8 cellular contexts compared by ENCODE assay signal in genomic region chr1:44294588-44295007, GRCh38.
DNase-seq lines count a peak whose midpoint lies in the region; ATAC-seq and TF ChIP-seq lines count a peak whose summit lies in the region.

No MANE protein-coding gene starts in this region.

- no peaks in the 10 kb centered on the region for H3K9me2 ChIP-seq in SK-N-SH

- H3F3A ChIP-seq in SK-N-SH (replicated peaks; ENCODE audit: insufficient read depth), result no peaks in the 10 kb centered on the region

- no peak overlapping the region for H3K4me2 ChIP-seq in SK-N-SH

- H3K4me1 ChIP-seq in SK-N-SH (ENCODE audit: control insufficient read depth in 1 of 2, insufficient read depth in 2 of 2, low read depth in 1 of 2, low read length in 1 of 2) (peaks cover 0 to 26% of the 10 kb centered on the region in 2 experiments; a peak in 1 of 4 replicates), suprapubic skin (peaks cover 9% of the 10 kb centered on the region)

- peak overlapping the region in 1 of 2 experiments; percentile 69; a peak in 2 of 4 replicates for H3K27ac ChIP-seq in SK-N-SH (ENCODE audit: low read depth in 2 of 2, low read length in 1 of 2)
- no peak overlapping the region for H3K27ac ChIP-seq in suprapubic skin

- POLR2A ChIA-PET in SK-N-SH (lab: Yijun Ruan, JAX), result no interaction called here

- H3K9me3 ChIP-seq in SK-N-SH, result no peaks in the 10 kb centered on the region
- H3K9me3 ChIP-seq in suprapubic skin, result no peaks in the 10 kb centered on the region

- CTCF ChIA-PET in SK-N-SH (lab: Yijun Ruan, JAX), result interaction anchor here (1.1 to 7.2 kb wide), 11 partner anchors 12 to 81 kb away, joined by 3 to 78 read pairs (median 7); partner anchors contain the start of gene DMAP1

- no peak for TF ChIP-seq POLR2A in suprapubic skin (IDR thresholded peaks at IDR 0.05)

- TF ChIP-seq RAD21 in SK-N-SH (IDR thresholded peaks at IDR 0.05; ENCODE audit: low read length), result peak; percentile 49

- no peaks in the 10 kb centered on the region for H3K27me3 ChIP-seq in SK-N-SH (ENCODE audit: insufficient read depth)
- H3K27me3 ChIP-seq in suprapubic skin, result no peaks in the 10 kb centered on the region

- H3K9ac ChIP-seq in SK-N-SH, result no peak overlapping the region

- no peak overlapping the region for H2AFZ ChIP-seq in SK-N-SH (ENCODE audit: low read depth)

- no peak for DNase-seq in HFF-Myc (ENCODE audit: extremely low read depth, low read depth)
- peak; percentile 41 for DNase-seq in SK-N-SH
- peak; percentile 38 for DNase-seq in hepatic stellate cell (ENCODE audit: low spot score)
- DNase-seq in suprapubic skin (ENCODE audit: low spot score in 2 of 2), result no peak
- no peak for DNase-seq in activated CD4-positive, CD25-positive, alpha-beta regulatory T cell (lab: John Stamatoyannopoulos, UW)
- DNase-seq in stimulated activated naive CD8-positive, alpha-beta T cell treated with anti-CD3 and anti-CD28 coated beads, Interleukin-15, Interleukin-2, amounts not matched to agents 100 U/mL and 50 U/mL, for 24 hours, result no peak

- WGBS in SK-N-SH (ENCODE audit: low lambda C conversion rate), result 74% methylated on average over 4 of the region's 4 CpGs
- 69% methylated on average over 4 of the region's 4 CpGs for WGBS in suprapubic skin

- no peak for ATAC-seq in HG03025 (IDR thresholded peaks at IDR 0.05; ENCODE audit: low FRiP score, unreplicated experiment)
- ATAC-seq in stimulated activated naive CD8-positive, alpha-beta T cell treated with anti-CD3 and anti-CD28 coated beads, Interleukin-15, Interleukin-2, amounts not matched to agents 100 U/mL and 50 U/mL, for 24 hours, result no peak
- ATAC-seq in GM18909 (IDR thresholded peaks at IDR 0.05; ENCODE audit: poor library complexity, unreplicated experiment), result no peak

- H3K36me3 ChIP-seq in SK-N-SH (replicated peaks in 1 of 2; ENCODE audit: control insufficient read depth in 1 of 2, insufficient read depth in 2 of 2, low read length in 1 of 2) (peaks cover 0 to 69% of the 10 kb centered on the region in 2 experiments), suprapubic skin (peaks cover 49% of the 10 kb centered on the region)

- H3K79me2 ChIP-seq in SK-N-SH (ENCODE audit: insufficient read depth), result no peaks in the 10 kb centered on the region

- TF ChIP-seq CTCF in HFF-Myc (IDR thresholded peaks at IDR 0.05; ENCODE audit: low read depth, low read length, missing control alignments) (peak; percentile 28), SK-N-SH (IDR thresholded peaks at IDR 0.05) (peak; percentile 25; the same call in 1 of the 2 replicates), suprapubic skin (IDR thresholded peaks at IDR 0.05) (peak; percentile 16 to 29)

- no peaks in the 10 kb centered on the region for H4K20me1 ChIP-seq in SK-N-SH (ENCODE audit: insufficient read depth)

- H3K4me3 ChIP-seq in HFF-Myc (replicated peaks; ENCODE audit: low read depth, low read length) (no peak overlapping the region), SK-N-SH (ENCODE audit: low read depth in 2 of 2, low read length in 1 of 2) (no peak overlapping the region), suprapubic skin (no peak overlapping the region)

- TF ChIP-seq EP300 in SK-N-SH (IDR thresholded peaks at IDR 0.05; ENCODE audit: borderline replicate concordance in 1 of 2, low read depth in 1 of 2, low read length in 1 of 2) (no peak), suprapubic skin (IDR thresholded peaks at IDR 0.05) (no peak)

TF ChIP-seq in SK-N-SH, 30 proteins besides CTCF, POLR2A, EP300 and RAD21:
- TF ChIP-seq SMC3 (IDR thresholded peaks at IDR 0.05; ENCODE audit: low read depth, low read length), result peak; percentile 34
- no peak for TF ChIP-seq CHD2 (IDR thresholded peaks at IDR 0.05; ENCODE audit: low read length, partially characterized antibody)

Comparison
In these comparisons a context has a peak if more than half of its experiments do, and no peak if none do; other contexts are left out.
1. DNase-seq: peak in SK-N-SH (single experiment) and hepatic stellate cell (single experiment); none in HFF-Myc (single experiment), suprapubic skin (0 of 2), activated CD4-positive, CD25-positive, alpha-beta regulatory T cell (0 of 4) and stimulated activated naive CD8-positive, alpha-beta T cell treated with anti-CD3 and anti-CD28 coated beads, Interleukin-15, Interleukin-2, amounts not matched to agents 100 U/mL and 50 U/mL, for 24 hours (single experiment).
2. Peak in every context shown above with its lines, with median percentiles within 50 percentile points of each other: CTCF ChIP-seq.